In the genomic region with DNA sequence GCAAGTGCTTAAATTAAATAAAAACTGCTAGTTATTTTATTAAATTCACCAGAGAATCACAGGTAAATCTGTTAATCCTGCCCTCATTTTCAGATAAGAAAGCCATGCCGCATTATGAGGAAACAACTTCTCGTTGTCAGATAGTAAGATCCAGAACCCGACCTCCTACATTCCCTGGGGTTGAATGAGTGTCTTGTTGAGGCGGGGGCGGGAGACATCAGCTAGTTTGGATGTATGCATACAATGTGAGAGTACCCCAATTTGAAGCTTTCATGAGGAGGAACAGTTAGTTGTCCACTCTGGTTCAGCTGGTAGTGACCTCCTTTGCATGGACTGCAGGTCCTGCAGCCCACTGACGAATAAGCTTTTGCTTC, we compare ENCODE assay signal across 13 cellular contexts. TPM values are rescaled to one million over a fixed set of nuclear protein-coding genes. Genes with fewer than 3 reads are reported as not detected.
A peak's percentile ranks its signal among the peaks of the same experiment; 100 is the strongest.
DNase-seq lines count a peak whose midpoint lies in the region; ATAC-seq and TF ChIP-seq lines count a peak whose summit lies in the region.
"Had no signal": no experiment of that assay in that cellular context is flagged by ENCODE, and none has a peak within 500 bp of the region (broad histone marks: within the 10 kb centered on the region; RNA-seq: fewer than 3 reads in every experiment).

No MANE protein-coding gene starts in this region.

- peaks cover 100% of the 10 kb centered on the region for H3K79me2 ChIP-seq in DND-41 (ENCODE audit: insufficient read depth, low read length)

- TF ChIP-seq CTCF in DND-41 (IDR thresholded peaks at IDR 0.05; ENCODE audit: borderline replicate concordance, extremely low read depth, low read length, poor library complexity, severe bottlenecking), result no peak

- no peaks in the 10 kb centered on the region for H3K27me3 Mint-ChIP-seq in activated CD8-positive, alpha-beta memory T cell treated with anti-CD3 and anti-CD28 coated beads, Interleukin-2, amount 10 ng/mL, durations not matched to agents 7 days and 5 days
- no peaks in the 10 kb centered on the region for H3K27me3 Mint-ChIP-seq in activated naive CD8-positive, alpha-beta T cell
- H3K27me3 Mint-ChIP-seq in natural killer cell treated with Interleukin-12 subunit alpha and Interleukin-12 subunit beta and Interleukin-15 and Interleukin-18, amount 100 ng/mL, for 72 hours, result no peaks in the 10 kb centered on the region
- H3K27me3 Mint-ChIP-seq: memory B cell had no signal

- peaks cover 99% of the 10 kb centered on the region for H3K36me3 ChIP-seq in DND-41 (ENCODE audit: insufficient read depth, low read length)

- H3K9me3 Mint-ChIP-seq in activated CD8-positive, alpha-beta memory T cell treated with anti-CD3 and anti-CD28 coated beads, Interleukin-2, amount 10 ng/mL, durations not matched to agents 7 days and 5 days (ENCODE audit: low read depth), result no peaks in the 10 kb centered on the region
- no peaks in the 10 kb centered on the region for H3K9me3 Mint-ChIP-seq in activated naive CD8-positive, alpha-beta T cell (ENCODE audit: low read depth)
- H3K9me3 Mint-ChIP-seq in natural killer cell treated with Interleukin-12 subunit alpha and Interleukin-12 subunit beta and Interleukin-15 and Interleukin-18, amount 100 ng/mL, for 72 hours, result no peaks in the 10 kb centered on the region
- H3K9me3 Mint-ChIP-seq: memory B cell had no signal

- H3K9me3 ChIP-seq in DND-41 (ENCODE audit: insufficient read depth, low read length, severe bottlenecking), result no peaks in the 10 kb centered on the region
- H3K9me3 ChIP-seq: psoas muscle, tibial artery had no signal

- peak overlapping the region; percentile 45; the same call in 1 of the 2 replicates for H3K27ac ChIP-seq in DND-41 (ENCODE audit: low read length)
- H3K27ac ChIP-seq: psoas muscle, tibial artery had no signal

- no peak for DNase-seq in activated CD8-positive, alpha-beta memory T cell treated with anti-CD3 and anti-CD28 coated beads, Interleukin-2, amount 10 ng/mL, durations not matched to agents 7 days and 5 days
- DNase-seq in activated CD8-positive, alpha-beta memory T cell treated with anti-CD3 and anti-CD28 coated beads for 24 hours, result no peak
- DNase-seq in DND-41 (no peak), NCI-H510A treated with DMSO at 0.1 percent for 48 hours (lab: John Stamatoyannopoulos, UW) (no peak)
- no peak for DNase-seq in natural killer cell treated with Interleukin-12 subunit alpha and Interleukin-12 subunit beta and Interleukin-15 and Interleukin-18, amount 100 ng/mL, for 72 hours (ENCODE audit: low spot score)
- DNase-seq: NCI-H69, psoas muscle, SHP77 treated with DMSO at 0.1 percent for 48 hours had no signal

- H3K4me1 ChIP-seq in DND-41 (ENCODE audit: insufficient read depth, low read length), result peaks cover 46% of the 10 kb centered on the region

- no peak overlapping the region for H2AFZ ChIP-seq in DND-41 (ENCODE audit: low read depth, low read length)

- H3K9ac ChIP-seq in DND-41 (ENCODE audit: low read depth, low read length), result no peak overlapping the region

- H3K27ac Mint-ChIP-seq in activated CD8-positive, alpha-beta memory T cell treated with anti-CD3 and anti-CD28 coated beads, Interleukin-2, amount 10 ng/mL, durations not matched to agents 7 days and 5 days, result peak overlapping the region; percentile 58
- H3K27ac Mint-ChIP-seq in activated naive CD8-positive, alpha-beta T cell, result peak overlapping the region; percentile 97
- peak overlapping the region; percentile 64 to 79 for H3K27ac Mint-ChIP-seq in natural killer cell treated with Interleukin-12 subunit alpha and Interleukin-12 subunit beta and Interleukin-15 and Interleukin-18, amount 100 ng/mL, for 72 hours
- H3K27ac Mint-ChIP-seq: memory B cell had no signal

- H3K4me2 ChIP-seq in DND-41 (ENCODE audit: insufficient read depth, low read length), result no peak overlapping the region

- no peak overlapping the region for H3K4me3 Mint-ChIP-seq in activated CD8-positive, alpha-beta memory T cell treated with anti-CD3 and anti-CD28 coated beads, Interleukin-2, amount 10 ng/mL, durations not matched to agents 7 days and 5 days
- H3K4me3 Mint-ChIP-seq in activated naive CD8-positive, alpha-beta T cell, result peak overlapping the region; percentile 58
- H3K4me3 Mint-ChIP-seq in natural killer cell treated with Interleukin-12 subunit alpha and Interleukin-12 subunit beta and Interleukin-15 and Interleukin-18, amount 100 ng/mL, for 72 hours, result peak overlapping the region; percentile 12
- H3K4me3 Mint-ChIP-seq: memory B cell had no signal

- no peaks in the 10 kb centered on the region for H3K27me3 ChIP-seq in DND-41 (ENCODE audit: insufficient read depth, low read length, poor library complexity)
- H3K27me3 ChIP-seq: tibial artery had no signal

- ATAC-seq in activated CD8-positive, alpha-beta memory T cell treated with anti-CD3 and anti-CD28 coated beads, Interleukin-2, amount 10 ng/mL, durations not matched to agents 7 days and 5 days, result no peak
- ATAC-seq in DND-41 (ENCODE audit: insufficient read depth, low read depth), result no peak
- no peak for ATAC-seq in natural killer cell treated with Interleukin-12 subunit alpha and Interleukin-12 subunit beta and Interleukin-15 and Interleukin-18, amount 100 ng/mL, for 72 hours
- no peak for ATAC-seq in GM21528 (IDR thresholded peaks at IDR 0.05; ENCODE audit: low FRiP score, unreplicated experiment)
- ATAC-seq in GM18520 (IDR thresholded peaks at IDR 0.05; ENCODE audit: unreplicated experiment), result no peak
- ATAC-seq: psoas muscle had no signal

- H4K20me1 ChIP-seq in DND-41 (ENCODE audit: insufficient read depth, low read length), result peaks cover 96% of the 10 kb centered on the region

- H3K4me3 ChIP-seq in DND-41 (ENCODE audit: low read depth in 1 of 2, low read length in 2 of 2), result no peak overlapping the region
- H3K4me3 ChIP-seq: psoas muscle, tibial artery had no signal

- H3K4me1 Mint-ChIP-seq in activated CD8-positive, alpha-beta memory T cell treated with anti-CD3 and anti-CD28 coated beads, Interleukin-2, amount 10 ng/mL, durations not matched to agents 7 days and 5 days, result peaks cover 89% of the 10 kb centered on the region
- H3K4me1 Mint-ChIP-seq in activated naive CD8-positive, alpha-beta T cell (ENCODE audit: low read depth), result peaks cover 93% of the 10 kb centered on the region
- peaks cover 66 to 70% of the 10 kb centered on the region in 2 donors for H3K4me1 Mint-ChIP-seq in natural killer cell treated with Interleukin-12 subunit alpha and Interleukin-12 subunit beta and Interleukin-15 and Interleukin-18, amount 100 ng/mL, for 72 hours (ENCODE audit: low read depth in 2 of 2)

- CTCF ChIA-PET in activated CD8-positive, alpha-beta memory T cell treated with anti-CD3 and anti-CD28 coated beads, Interleukin-2, amount 10 ng/mL, durations not matched to agents 7 days and 5 days (lab: Charles Lee), result interaction anchor here (0.7 to 24.4 kb wide), 5 partner anchors 8 to 533 kb away, joined by 3 to 607 read pairs (median 5); a partner anchor contains a TSS

- H3K36me3 Mint-ChIP-seq in activated CD8-positive, alpha-beta memory T cell treated with anti-CD3 and anti-CD28 coated beads, Interleukin-2, amount 10 ng/mL, durations not matched to agents 7 days and 5 days, result peaks cover 76% of the 10 kb centered on the region
- peaks cover 22% of the 10 kb centered on the region for H3K36me3 Mint-ChIP-seq in activated naive CD8-positive, alpha-beta T cell
- H3K36me3 Mint-ChIP-seq in natural killer cell treated with Interleukin-12 subunit alpha and Interleukin-12 subunit beta and Interleukin-15 and Interleukin-18, amount 100 ng/mL, for 72 hours, result peaks cover 22% of the 10 kb centered on the region

RNA-seq across cellular contexts. Expression of a gene that starts 34.8 kb away (rescaled TPM):
- total RNA-seq in activated CD8-positive, alpha-beta memory T cell treated with anti-CD3 and anti-CD28 coated beads, Interleukin-2, amount 10 ng/mL, durations not matched to agents 7 days and 5 days, result 100 to 1,000 TPM; 774 to 910 TPM
- 100 to 1,000 TPM; 109 to 232 TPM for total RNA-seq in natural killer cell treated with Interleukin-12 subunit alpha and Interleukin-12 subunit beta and Interleukin-15 and Interleukin-18, amount 100 ng/mL, for 72 hours

RNA-seq across cellular contexts. Expression of a gene that starts 59.4 kb away (rescaled TPM):
- total RNA-seq in activated CD8-positive, alpha-beta memory T cell treated with anti-CD3 and anti-CD28 coated beads, Interleukin-2, amount 10 ng/mL, durations not matched to agents 7 days and 5 days, result not detected
- under 1 TPM in 1 of 2 donors, not detected in 1; 0.33 TPM for total RNA-seq in natural killer cell treated with Interleukin-12 subunit alpha and Interleukin-12 subunit beta and Interleukin-15 and Interleukin-18, amount 100 ng/mL, for 72 hours
